ENCODE assay signal across 25 cellular contexts in genomic region chr16:63883091-63883490, GRCh38.
"Had no signal": no experiment of that assay in that cellular context is flagged by ENCODE, and none has a peak within 500 bp of the region (broad histone marks: within the 10 kb centered on the region; RNA-seq: fewer than 3 reads in every experiment).

No MANE protein-coding gene starts in this region.

- H3K9me3 ChIP-seq: colonic mucosa, esophagus squamous epithelium, gastrocnemius medialis, heart right ventricle, left lung, lower lobe of right lung, mucosa of descending colon had no signal

- H3K27me3 ChIP-seq: colonic mucosa, esophagus squamous epithelium, gastrocnemius medialis, heart right ventricle, left lung had no signal

- DNase-seq: colonic mucosa; cortex of kidney; effector CD8-positive, alpha-beta T cell; effector memory CD8-positive, alpha-beta T cell; endodermal cell; erythroblast; esophagus squamous epithelium; foreskin fibroblast; foreskin melanocyte; gastrocnemius medialis; glutamatergic neuron; head of caudate nucleus; heart right ventricle; hippocampal formation; left cardiac atrium; left lung; left ventricle myocardium superior; lower lobe of right lung; mesenchymal stem cell; mucosa of descending colon; naive B cell had no signal

- H3K27ac Mint-ChIP-seq: dendritic cell treated with granulocyte-macrophage colony-stimulating factor and Interleukin-4, amounts not matched to agents 40 ng/mL and 50 ng/mL, for 4 days; effector memory CD8-positive, alpha-beta T cell; endodermal cell; mesothelial cell of epicardium; naive B cell had no signal

- H3K4me3 Mint-ChIP-seq: dendritic cell treated with granulocyte-macrophage colony-stimulating factor and Interleukin-4, amounts not matched to agents 40 ng/mL and 50 ng/mL, for 4 days; effector memory CD8-positive, alpha-beta T cell; endodermal cell; mesothelial cell of epicardium; naive B cell had no signal

- H3K4me1 Mint-ChIP-seq: mesothelial cell of epicardium, naive B cell had no signal

- H3K27ac ChIP-seq: colonic mucosa, epithelial cell of prostate, esophagus squamous epithelium, gastrocnemius medialis, heart right ventricle, left lung, lower lobe of right lung had no signal

- ATAC-seq: effector memory CD8-positive, alpha-beta T cell; esophagus mucosa; gastrocnemius medialis; heart right ventricle; left cardiac atrium; left lung; left ventricle myocardium superior; lower lobe of right lung; mucosa of descending colon had no signal

- H3K9me3 Mint-ChIP-seq: endodermal cell, mesothelial cell of epicardium had no signal

- H3K4me1 ChIP-seq: colonic mucosa, esophagus squamous epithelium, gastrocnemius medialis, heart right ventricle, left lung, lower lobe of right lung had no signal

- H3K36me3 ChIP-seq: colonic mucosa, esophagus squamous epithelium, gastrocnemius medialis, heart right ventricle, left lung, lower lobe of right lung had no signal

- H3K36me3 Mint-ChIP-seq: mesothelial cell of epicardium, naive B cell had no signal

- H3K4me3 ChIP-seq: colonic mucosa, esophagus squamous epithelium, gastrocnemius medialis, heart right ventricle, left lung, lower lobe of right lung, mucosa of descending colon had no signal

- H3K27me3 Mint-ChIP-seq: dendritic cell treated with granulocyte-macrophage colony-stimulating factor and Interleukin-4, amounts not matched to agents 40 ng/mL and 50 ng/mL, for 4 days; effector memory CD8-positive, alpha-beta T cell; naive B cell had no signal
